Comparison of ENCODE assay signal across 13 cellular contexts in genomic region chr4:170420255-170420693, GRCh38.
DNase-seq lines count a peak whose midpoint lies in the region; ATAC-seq, FAIRE-seq and TF ChIP-seq lines count a peak whose summit lies in the region.
"Had no signal": no experiment of that assay in that cellular context is flagged by ENCODE, and none has a peak within 500 bp of the region (broad histone marks: within the 10 kb centered on the region; RNA-seq: fewer than 3 reads in every experiment).

No MANE protein-coding gene starts in this region.

- ATAC-seq in HG02938 (IDR thresholded peaks at IDR 0.05; ENCODE audit: unreplicated experiment) (peak; percentile 91), HepG2 (no peak)
- ATAC-seq in stimulated activated naive B cell treated with anti-CD40 and anti-IgM and Interleukin-4, amounts not matched to agents 10 μg/mL and 1 μg/mL and 100 μg/mL, for 72 hours (replicated peaks) = peak; percentile 48 to 52
- ATAC-seq: A549 had no signal

- H3K4me1 ChIP-seq in OCI-LY7 (ENCODE audit: insufficient read depth, low read length, poor library complexity, severe bottlenecking) (no peaks in the 10 kb centered on the region), SJCRH30 (no peaks in the 10 kb centered on the region), HepG2 (ENCODE audit: insufficient read depth, low read length) (no peaks in the 10 kb centered on the region)
- H3K4me1 ChIP-seq: A549, stomach had no signal

- TF ChIP-seq CTCF in OCI-LY7 (conservative IDR thresholded peaks at IDR 0.05; ENCODE audit: low read length) = no peak
- no peak for TF ChIP-seq CTCF in HepG2 (CRISPR knock-in tag; IDR thresholded peaks at IDR 0.05)

- no peak for TF ChIP-seq POLR2A in HepG2 (IDR thresholded peaks at IDR 0.05; ENCODE audit: insufficient read depth in 1 of 2, low read depth in 2 of 2, low read length in 2 of 2)

- TF ChIP-seq RAD21 in HepG2 (CRISPR knock-in tag; IDR thresholded peaks at IDR 0.05) = no peak

- H3K79me2 ChIP-seq in OCI-LY7 (ENCODE audit: insufficient read depth, low read depth, low read length) (no peaks in the 10 kb centered on the region), HepG2 (ENCODE audit: insufficient read depth, low read length) (no peaks in the 10 kb centered on the region)

- H3K9me3 Mint-ChIP-seq in stimulated activated naive B cell treated with anti-CD40 and anti-IgM and Interleukin-4, amounts not matched to agents 10 μg/mL and 1 μg/mL and 100 μg/mL, for 72 hours = peaks cover 0 to 2% of the 10 kb centered on the region in 2 donors

- DNase-seq in NCI-H748 (lab: John Stamatoyannopoulos, UW; ENCODE audit: unreplicated experiment) (peak; percentile 27), NCI-H748 treated with DMSO at 0.1 percent for 48 hours (lab: John Stamatoyannopoulos, UW) (no peak), OCI-LY7 (ENCODE audit: low spot score) (peak; percentile 5), globus pallidus (ENCODE audit: low spot score) (no peak), SJCRH30 (no peak), HepG2 (ENCODE audit: low spot score) (no peak)
- no peak for DNase-seq in stimulated activated naive B cell treated with anti-CD40 and anti-IgM and Interleukin-4, amounts not matched to agents 10 μg/mL and 1 μg/mL and 100 μg/mL, for 72 hours
- DNase-seq: NCI-H1694 treated with DMSO at 0.1 percent for 48 hours, stomach had no signal

- POLR2A ChIA-PET in OCI-LY7 (lab: Charles Lee) = no interaction called here
- POLR2A ChIA-PET in HepG2 (lab: Yijun Ruan, JAX) = no interaction called here

- intact Hi-C loops in OCI-LY7 (cut with micrococcal nuclease; ENCODE audit: unreplicated experiment) = no loop called here
- intact Hi-C loops in HepG2 (cut with micrococcal nuclease; ENCODE audit: unreplicated experiment) = no loop called here

- FAIRE-seq in HepG2 (lab: Jason Lieb, UNC) = no peak
- FAIRE-seq: A549, GM19239, islet of Langerhans had no signal

- TF ChIP-seq EP300 in HepG2 (IDR thresholded peaks at IDR 0.05; ENCODE audit: low read depth in 2 of 2, low read length in 2 of 2) (no peak), HepG2 (CRISPR knock-in tag; IDR thresholded peaks at IDR 0.05; ENCODE audit: borderline replicate concordance) (no peak)

- H3K9me3 ChIP-seq in OCI-LY7 (ENCODE audit: low read length) (no peaks in the 10 kb centered on the region), SJCRH30 (replicated peaks) (no peaks in the 10 kb centered on the region), HepG2 (ENCODE audit: low read length) (no peaks in the 10 kb centered on the region)
- H3K9me3 ChIP-seq: A549 had no signal

- in situ Hi-C loops in HepG2 (cut with HindIII; ENCODE audit: extremely low pct_ligation_motif_present, low pct_unique_long_range_greater_than_20kb) = no loop called here

- H3K36me3 ChIP-seq in OCI-LY7 (ENCODE audit: insufficient read depth, low read length) = no peaks in the 10 kb centered on the region
- H3K36me3 ChIP-seq in SJCRH30 = no peaks in the 10 kb centered on the region
- no peaks in the 10 kb centered on the region for H3K36me3 ChIP-seq in HepG2 (replicated peaks in 1 of 2; ENCODE audit: control insufficient read depth in 1 of 2, insufficient read depth in 2 of 2, low read length in 2 of 2)
- H3K36me3 ChIP-seq: stomach had no signal

- 42% methylated on average over 7 of the region's 7 CpGs for WGBS in HepG2 (ENCODE audit: low lambda C conversion rate)

- H3K27ac Mint-ChIP-seq in stimulated activated naive B cell treated with anti-CD40 and anti-IgM and Interleukin-4, amounts not matched to agents 10 μg/mL and 1 μg/mL and 100 μg/mL, for 72 hours = no peak overlapping the region

- H3K27me3 ChIP-seq in SJCRH30 (no peaks in the 10 kb centered on the region), HepG2 (ENCODE audit: control insufficient read depth in 1 of 2, insufficient read depth in 2 of 2, low read length in 2 of 2) (no peaks in the 10 kb centered on the region)
- H3K27me3 ChIP-seq: stomach had no signal

- H3K4me1 Mint-ChIP-seq in stimulated activated naive B cell treated with anti-CD40 and anti-IgM and Interleukin-4, amounts not matched to agents 10 μg/mL and 1 μg/mL and 100 μg/mL, for 72 hours = no peaks in the 10 kb centered on the region

- no peak overlapping the region for H3K9ac ChIP-seq in HepG2 (ENCODE audit: insufficient read depth, low read depth, low read length)

- no peaks in the 10 kb centered on the region for H3K36me3 Mint-ChIP-seq in stimulated activated naive B cell treated with anti-CD40 and anti-IgM and Interleukin-4, amounts not matched to agents 10 μg/mL and 1 μg/mL and 100 μg/mL, for 72 hours

- no TSS peak for BruUV-seq in OCI-LY7 (replicated peaks; lab: Mats Ljungman, UMichigan)
- BruUV-seq in HepG2 (replicated peaks; lab: Mats Ljungman, UMichigan) = no TSS peak

- no peak overlapping the region for H3K27ac ChIP-seq in OCI-LY7 (ENCODE audit: low read depth, low read length, poor library complexity, severe bottlenecking)
- H3K27ac ChIP-seq in SJCRH30 = no peak overlapping the region
- H3K27ac ChIP-seq in HepG2 (ENCODE audit: extremely low read length, insufficient read depth, low read length) = no peak overlapping the region
- H3K27ac ChIP-seq: A549, stomach had no signal

- H3K4me2 ChIP-seq in OCI-LY7 (ENCODE audit: low read length) = 0 out of 2 replicates have a peak overlapping the region, but pooled peaks have one; percentile 3
- no peak overlapping the region for H3K4me2 ChIP-seq in HepG2 (ENCODE audit: low read depth, low read length)
- H3K4me2 ChIP-seq: A549 had no signal

- H2AFZ ChIP-seq in OCI-LY7 (ENCODE audit: low read length) (no peak overlapping the region), HepG2 (ENCODE audit: low read length) (no peak overlapping the region)

- no peaks in the 10 kb centered on the region for H4K20me1 ChIP-seq in OCI-LY7 (ENCODE audit: insufficient read depth, low read length)
- H4K20me1 ChIP-seq in HepG2 (ENCODE audit: insufficient read depth, low read length) = no peaks in the 10 kb centered on the region

- no peaks in the 10 kb centered on the region for H3K27me3 Mint-ChIP-seq in stimulated activated naive B cell treated with anti-CD40 and anti-IgM and Interleukin-4, amounts not matched to agents 10 μg/mL and 1 μg/mL and 100 μg/mL, for 72 hours

- H3K4me3 Mint-ChIP-seq in stimulated activated naive B cell treated with anti-CD40 and anti-IgM and Interleukin-4, amounts not matched to agents 10 μg/mL and 1 μg/mL and 100 μg/mL, for 72 hours = no peak overlapping the region

- H3K4me3 ChIP-seq in OCI-LY7 (ENCODE audit: low read depth, low read length, poor library complexity, severe bottlenecking) = no peak overlapping the region
- H3K4me3 ChIP-seq in SJCRH30 = no peak overlapping the region
- H3K4me3 ChIP-seq in HepG2 (replicated peaks in 1 of 3; ENCODE audit: insufficient read depth in 1 of 3, low read depth in 2 of 3, low read length in 3 of 3) = no peak overlapping the region
- H3K4me3 ChIP-seq: A549, stomach had no signal

- CTCF ChIA-PET in OCI-LY7 (lab: Charles Lee; ENCODE audit: unreplicated experiment) = no interaction called here
- CTCF ChIA-PET in HepG2 (lab: Yijun Ruan, JAX; ENCODE audit: low intra/inter-chr PET ratio, low total read pairs) = no interaction called here

- no peaks in the 10 kb centered on the region; the same call in 1 of the 2 replicates for H3K9me2 ChIP-seq in OCI-LY7 (ENCODE audit: insufficient read depth, low read length)

TF ChIP-seq in HepG2, 621 proteins besides CTCF, POLR2A, EP300 and RAD21:
- TF ChIP-seq MAX (IDR thresholded peaks at IDR 0.05) (no peak), ZNF619 (CRISPR knock-in tag; IDR thresholded peaks at IDR 0.05) (no peak), TRIM22 (IDR thresholded peaks at IDR 0.05) (no peak), KDM1A (CRISPR knock-in tag; IDR thresholded peaks at IDR 0.05) (no peak), CBX5 (CRISPR knock-in tag; IDR thresholded peaks at IDR 0.05; ENCODE audit: borderline replicate concordance) (no peak), GPN1 (CRISPR knock-in tag; IDR thresholded peaks at IDR 0.05; ENCODE audit: borderline replicate concordance) (no peak), ZC3H4 (CRISPR knock-in tag; IDR thresholded peaks at IDR 0.05; ENCODE audit: borderline replicate concordance) (no peak)

Comparison
In these comparisons a context has a peak if more than half of its experiments do, and no peak if none do; other contexts are left out.
1. DNase-seq: peak in NCI-H748 (single experiment) and OCI-LY7 (single experiment); none in NCI-H748 treated with DMSO at 0.1 percent for 48 hours (single experiment), stimulated activated naive B cell treated with anti-CD40 and anti-IgM and Interleukin-4, amounts not matched to agents 10 μg/mL and 1 μg/mL and 100 μg/mL, for 72 hours (single experiment), globus pallidus (single experiment), SJCRH30 (0 of 2) and HepG2 (single experiment).